In genomic region chr3:138726042-138726441, GRCh38 we compare ENCODE assay signal across 8 cellular contexts.
DNase-seq lines count a peak whose midpoint lies in the region; ATAC-seq and TF ChIP-seq lines count a peak whose summit lies in the region.
"Not testable (repeated sequence)": the region's sequence is repeated elsewhere in the genome, so short reads cannot be mapped to it uniquely, and the experiment has no call there.

No MANE protein-coding gene starts in this region.

- not testable (repeated sequence) for H3K9me3 ChIP-seq in OCI-LY3 (ENCODE audit: insufficient read depth, low read length)

- H3K4me1 ChIP-seq in OCI-LY3 (ENCODE audit: low read length) = peaks cover 23% of the 10 kb centered on the region

- not testable (repeated sequence) for H3K79me2 ChIP-seq in OCI-LY3 (ENCODE audit: low read length)

- H3K27ac ChIP-seq in OCI-LY3 (ENCODE audit: low read length) = not testable (repeated sequence)

- not testable (repeated sequence) for H3K36me3 ChIP-seq in OCI-LY3 (replicated peaks; ENCODE audit: low read depth, low read length)

- not testable (repeated sequence) for H3K4me3 Mint-ChIP-seq in activated naive CD4-positive, alpha-beta T cell treated with anti-CD3 and anti-CD28 coated beads, Interleukin-2, amount 50 U/mL, for 24 hours; nephron progenitor cell

- H3K9me3 Mint-ChIP-seq in activated naive CD4-positive, alpha-beta T cell treated with anti-CD3 and anti-CD28 coated beads, Interleukin-2, amount 50 U/mL, for 24 hours; nephron progenitor cell: not testable (repeated sequence)

- ATAC-seq in GM18909 (IDR thresholded peaks at IDR 0.05; ENCODE audit: poor library complexity, unreplicated experiment) = peak; percentile 88
- ATAC-seq in GM21786 (IDR thresholded peaks at IDR 0.05; ENCODE audit: unreplicated experiment) = peak; percentile 55
- peak; percentile 64 for ATAC-seq in HG03095 (IDR thresholded peaks at IDR 0.05; ENCODE audit: unreplicated experiment)
- peak; percentile 12 for ATAC-seq in Right ventricle myocardium superior (ENCODE audit: poor library complexity)

- not testable (repeated sequence) for H3K27me3 ChIP-seq in OCI-LY3 (ENCODE audit: low read depth, low read length)

- peak overlapping the region; percentile 43 for H3K27ac Mint-ChIP-seq in activated naive CD4-positive, alpha-beta T cell treated with anti-CD3 and anti-CD28 coated beads, Interleukin-2, amount 50 U/mL, for 24 hours
- H3K27ac Mint-ChIP-seq in nephron progenitor cell = peak overlapping the region; percentile 91

- DNase-seq in CD1c-positive myeloid dendritic cell (ENCODE audit: extremely low spot score) = peak; percentile 33
- DNase-seq in Right ventricle myocardium superior, nephron progenitor cell: not testable (repeated sequence)

- H3K4me3 ChIP-seq in OCI-LY3 (ENCODE audit: low read length) = peak overlapping the region; percentile 4; the same call in 1 of the 2 replicates

- H3K4me2 ChIP-seq in OCI-LY3 (ENCODE audit: low read length) = peak overlapping the region; percentile 56

- not testable (repeated sequence) for H3K9ac ChIP-seq in OCI-LY3 (ENCODE audit: low read length)

- intact Hi-C loops in Right ventricle myocardium superior (cut with DNase I) = not testable (repeated sequence)

- not testable (repeated sequence) for TF ChIP-seq CTCF in OCI-LY3 (IDR thresholded peaks at IDR 0.05; ENCODE audit: low read depth, low read length); nephron progenitor cell (IDR thresholded peaks at IDR 0.05)

- H3K27me3 Mint-ChIP-seq in activated naive CD4-positive, alpha-beta T cell treated with anti-CD3 and anti-CD28 coated beads, Interleukin-2, amount 50 U/mL, for 24 hours; nephron progenitor cell (ENCODE audit: low read depth, poor library complexity): not testable (repeated sequence)

- peaks cover 12% of the 10 kb centered on the region for H3K36me3 Mint-ChIP-seq in activated naive CD4-positive, alpha-beta T cell treated with anti-CD3 and anti-CD28 coated beads, Interleukin-2, amount 50 U/mL, for 24 hours
- not testable (repeated sequence) for H3K36me3 Mint-ChIP-seq in nephron progenitor cell (ENCODE audit: low read depth)

- H3K4me1 Mint-ChIP-seq in activated naive CD4-positive, alpha-beta T cell treated with anti-CD3 and anti-CD28 coated beads, Interleukin-2, amount 50 U/mL, for 24 hours = peaks cover 32% of the 10 kb centered on the region
- H3K4me1 Mint-ChIP-seq in nephron progenitor cell = peaks cover 14% of the 10 kb centered on the region

- H2AFZ ChIP-seq in OCI-LY3 (ENCODE audit: low read depth, low read length) = not testable (repeated sequence)

- not testable (repeated sequence) for H4K20me1 ChIP-seq in OCI-LY3 (ENCODE audit: insufficient read depth, low read length)

Comparison
In these comparisons a context has a peak if more than half of its experiments do, and no peak if none do; other contexts are left out.
1. ATAC-seq: peak in every context shown above with its lines; median percentile 88 in GM18909; 64 in HG03095; 55 in GM21786; 12 in Right ventricle myocardium superior.